Comparison of ENCODE assay signal across 1 cellular context in the genomic region with DNA sequence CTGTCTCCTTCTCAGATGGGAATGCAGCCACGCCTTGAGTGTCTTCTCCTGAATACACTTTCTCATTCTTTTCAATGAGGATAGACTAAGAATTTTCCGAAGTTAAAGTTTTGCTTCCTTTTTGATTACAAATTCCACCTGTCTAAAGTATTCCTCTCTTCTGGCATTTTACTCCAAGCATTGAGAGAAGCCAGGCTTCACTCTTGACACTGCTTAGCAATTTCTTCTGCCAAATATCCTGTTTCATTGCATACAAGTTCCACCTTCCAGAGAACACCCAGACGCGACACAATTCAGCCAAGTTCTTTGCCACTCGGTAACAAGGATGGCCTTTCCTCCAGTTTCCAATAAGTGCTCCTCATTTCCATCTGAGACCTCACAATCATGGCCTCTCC.
TF ChIP-seq lines count a peak whose summit lies in the region.

No MANE protein-coding gene starts in this region.

TF ChIP-seq in HepG2, 621 proteins besides CTCF, POLR2A, EP300 and RAD21:
- TF ChIP-seq ZSCAN9 (CRISPR knock-in tag; IDR thresholded peaks at IDR 0.05; ENCODE audit: borderline replicate concordance): no peak
- no peak for TF ChIP-seq ATAD3A (CRISPR knock-in tag; IDR thresholded peaks at IDR 0.05)
- TF ChIP-seq ZEB1 (IDR thresholded peaks at IDR 0.05; ENCODE audit: insufficient replicate concordance, low read depth): no peak
- TF ChIP-seq NBN (conservative IDR thresholded peaks at IDR 0.05): no peak
- no peak for TF ChIP-seq ESRRA (CRISPR knock-in tag; IDR thresholded peaks at IDR 0.05; ENCODE audit: low read depth)
- TF ChIP-seq SP2 (CRISPR knock-in tag; IDR thresholded peaks at IDR 0.05): no peak
- TF ChIP-seq ZNF644 (CRISPR knock-in tag; IDR thresholded peaks at IDR 0.05; ENCODE audit: low read depth): no peak
- TF ChIP-seq, protein P1, sequence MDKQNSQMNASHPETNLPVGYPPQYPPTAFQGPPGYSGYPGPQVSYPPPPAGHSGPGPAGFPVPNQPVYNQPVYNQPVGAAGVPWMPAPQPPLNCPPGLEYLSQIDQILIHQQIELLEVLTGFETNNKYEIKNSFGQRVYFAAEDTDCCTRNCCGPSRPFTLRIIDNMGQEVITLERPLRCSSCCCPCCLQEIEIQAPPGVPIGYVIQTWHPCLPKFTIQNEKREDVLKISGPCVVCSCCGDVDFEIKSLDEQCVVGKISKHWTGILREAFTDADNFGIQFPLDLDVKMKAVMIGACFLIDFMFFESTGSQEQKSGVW (CRISPR knock-in tag; IDR thresholded peaks at IDR 0.05; ENCODE audit: borderline replicate concordance): no peak
- TF ChIP-seq ZNF615 (CRISPR knock-in tag; IDR thresholded peaks at IDR 0.05; ENCODE audit: borderline replicate concordance): no peak
- TF ChIP-seq NCOR1 (IDR thresholded peaks at IDR 0.05; ENCODE audit: borderline replicate concordance, low read length): no peak
- TF ChIP-seq, protein P2, sequence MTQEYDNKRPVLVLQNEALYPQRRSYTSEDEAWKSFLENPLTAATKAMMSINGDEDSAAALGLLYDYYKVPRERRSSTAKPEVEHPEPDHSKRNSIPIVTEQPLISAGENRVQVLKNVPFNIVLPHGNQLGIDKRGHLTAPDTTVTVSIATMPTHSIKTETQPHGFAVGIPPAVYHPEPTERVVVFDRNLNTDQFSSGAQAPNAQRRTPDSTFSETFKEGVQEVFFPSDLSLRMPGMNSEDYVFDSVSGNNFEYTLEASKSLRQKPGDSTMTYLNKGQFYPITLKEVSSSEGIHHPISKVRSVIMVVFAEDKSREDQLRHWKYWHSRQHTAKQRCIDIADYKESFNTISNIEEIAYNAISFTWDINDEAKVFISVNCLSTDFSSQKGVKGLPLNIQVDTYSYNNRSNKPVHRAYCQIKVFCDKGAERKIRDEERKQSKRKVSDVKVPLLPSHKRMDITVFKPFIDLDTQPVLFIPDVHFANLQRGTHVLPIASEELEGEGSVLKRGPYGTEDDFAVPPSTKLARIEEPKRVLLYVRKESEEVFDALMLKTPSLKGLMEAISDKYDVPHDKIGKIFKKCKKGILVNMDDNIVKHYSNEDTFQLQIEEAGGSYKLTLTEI (CRISPR knock-in tag; conservative IDR thresholded peaks at IDR 0.05): no peak
